Comparison of ENCODE assay signal across 34 cellular contexts in genomic region chr16:89159850-89160354, GRCh38. TPM values are rescaled to one million over a fixed set of nuclear protein-coding genes. Genes with fewer than 3 reads are reported as not detected.
"Had no signal": no experiment of that assay in that cellular context is flagged by ENCODE, and none has a peak within 500 bp of the region (broad histone marks: within the 10 kb centered on the region; RNA-seq: fewer than 3 reads in every experiment).

No MANE protein-coding gene starts in this region.

- H3K36me3 ChIP-seq: left lung, lower lobe of right lung, neural progenitor cell, ovary, right atrium auricular region, stomach, thyroid gland, transverse colon, upper lobe of left lung, vagina had no signal

- H3K4me3 ChIP-seq: left lung, lower lobe of right lung, neural progenitor cell, ovary, right atrium auricular region, skin epidermis, stomach, testis, thyroid gland, transverse colon, upper lobe of left lung, vagina had no signal

- H3K4me1 Mint-ChIP-seq: natural killer cell had no signal

- H3K9me3 Mint-ChIP-seq: mesothelial cell of epicardium; naive B cell; natural killer cell; nephron progenitor cell; stimulated activated naive B cell treated with anti-CD40 and anti-IgM and Interleukin-4, amounts not matched to agents 10 μg/mL and 1 μg/mL and 100 μg/mL, for 72 hours had no signal

- H3K36me3 Mint-ChIP-seq: mesothelial cell of epicardium; naive B cell; natural killer cell; neural progenitor cell; stimulated activated naive B cell treated with anti-CD40 and anti-IgM and Interleukin-4, amounts not matched to agents 10 μg/mL and 1 μg/mL and 100 μg/mL, for 72 hours had no signal

- H3K9ac ChIP-seq: neural progenitor cell had no signal

- H3K27ac Mint-ChIP-seq: mesothelial cell of epicardium; naive B cell; natural killer cell; nephron progenitor cell; neural progenitor cell; progenitor cell of endocrine pancreas; stimulated activated naive B cell treated with anti-CD40 and anti-IgM and Interleukin-4, amounts not matched to agents 10 μg/mL and 1 μg/mL and 100 μg/mL, for 72 hours had no signal

- H3K27me3 ChIP-seq: neural progenitor cell, ovary, right atrium auricular region, testis, thyroid gland, upper lobe of left lung, vagina had no signal

- H3K27ac ChIP-seq: left lung, lower lobe of right lung, neural progenitor cell, ovary, right atrium auricular region, skin epidermis, stomach, testis, thyroid gland, transverse colon, upper lobe of left lung, vagina had no signal

- H3K4me2 ChIP-seq: neural progenitor cell had no signal

- ATAC-seq: left colon; left lung; lower lobe of right lung; natural killer cell; sciatic nerve; stimulated activated naive B cell treated with anti-CD40 and anti-IgM and Interleukin-4, amounts not matched to agents 10 μg/mL and 1 μg/mL and 100 μg/mL, for 72 hours; stimulated activated naive CD8-positive, alpha-beta T cell treated with anti-CD3 and anti-CD28 coated beads, Interleukin-15, Interleukin-2, amounts not matched to agents 100 U/mL and 50 U/mL, for 24 hours had no signal

- H3K4me3 Mint-ChIP-seq: mesothelial cell of epicardium; naive B cell; natural killer cell; nephron progenitor cell; neural progenitor cell; stimulated activated naive B cell treated with anti-CD40 and anti-IgM and Interleukin-4, amounts not matched to agents 10 μg/mL and 1 μg/mL and 100 μg/mL, for 72 hours had no signal

- H2AFZ ChIP-seq: neural progenitor cell had no signal

- FAIRE-seq: keratinocyte had no signal

- H3K9me3 ChIP-seq: left lung, lower lobe of right lung, ovary, right atrium auricular region, stomach, testis, thyroid gland, transverse colon, upper lobe of left lung, vagina had no signal

- DNase-seq: hippocampal formation; left colon; left lung; lower lobe of right lung; mammary epithelial cell; mesenchymal stem cell; naive B cell; natural killer cell; nephron progenitor cell; ovary; stimulated activated CD4-positive, alpha-beta T cell treated with anti-CD3 and anti-CD28 coated beads, Interleukin-12 subunit alpha, Interleukin-12 subunit beta, amount 100 ng/mL, for 4 hours; stimulated activated CD4-positive, alpha-beta T cell treated with anti-CD3 and anti-CD28 coated beads, Interleukin-15, amount 100 ng/mL, for 24 hours; stimulated activated CD4-positive, alpha-beta T cell treated with anti-CD3 and anti-CD28 coated beads, Interleukin-2, amount 100 ng/mL, for 24 hours; stimulated activated CD4-positive, alpha-beta T cell treated with anti-CD3 and anti-CD28 coated beads, Interleukin-4, amount 100 ng/mL, for 1 hour; stimulated activated naive B cell treated with anti-CD40 and anti-IgM and Interleukin-4, amounts not matched to agents 10 μg/mL and 1 μg/mL and 100 μg/mL, for 72 hours; stimulated activated naive CD8-positive, alpha-beta T cell treated with anti-CD3 and anti-CD28 coated beads, Interleukin-15, Interleukin-2, amounts not matched to agents 100 U/mL and 50 U/mL, for 24 hours; stomach; testis; thyroid gland; transverse colon had no signal

RNA-seq across cellular contexts. Expression of gene CDH15, which starts 11.6 kb away (rescaled TPM):
- total RNA-seq: left colon, liver, mononuclear cell, omental fat pad, progenitor cell of endocrine pancreas, renal cortical epithelial cell, right atrium auricular region, stomach, thyroid gland, transverse colon, vagina had no signal
- polyA plus RNA-seq: keratinocyte, mammary epithelial cell had no signal

RNA-seq across cellular contexts. Expression of gene SLC22A31, which starts 40.4 kb away (rescaled TPM):
- total RNA-seq: mononuclear cell, omental fat pad, renal cortical epithelial cell, urinary bladder, vagina had no signal
- polyA plus RNA-seq: keratinocyte, mammary epithelial cell had no signal
